In genomic region chr16:89742948-89743347, GRCh38 we compare ENCODE assay signal across 13 cellular contexts. TPM values are rescaled to one million over a fixed set of nuclear protein-coding genes. Genes with fewer than 3 reads are reported as not detected.
DNase-seq lines count a peak whose midpoint lies in the region; ATAC-seq, FAIRE-seq and TF ChIP-seq lines count a peak whose summit lies in the region.
"Had no signal": no experiment of that assay in that cellular context is flagged by ENCODE, and none has a peak within 500 bp of the region (broad histone marks: within the 10 kb centered on the region; RNA-seq: fewer than 3 reads in every experiment).

No MANE protein-coding gene starts in this region.

- ATAC-seq in CD4-positive, CD25-positive, alpha-beta regulatory T cell (ENCODE audit: low read depth in 2 of 2): no peak
- ATAC-seq in activated naive CD8-positive, alpha-beta T cell treated with anti-CD3 and anti-CD28 coated beads, Interleukin-2, amount 10 ng/mL, durations not matched to agents 7 days and 5 days (ENCODE audit: low read depth): no peak
- ATAC-seq in natural killer cell: peak in 1 of 3 donors; percentile 17
- ATAC-seq: heart right ventricle had no signal

- no peaks in the 10 kb centered on the region for H3K27me3 Mint-ChIP-seq in CD4-positive, CD25-positive, alpha-beta regulatory T cell
- no peaks in the 10 kb centered on the region for H3K27me3 Mint-ChIP-seq in activated naive CD8-positive, alpha-beta T cell treated with anti-CD3 and anti-CD28 coated beads, Interleukin-2, amount 10 ng/mL, durations not matched to agents 7 days and 5 days
- H3K27me3 Mint-ChIP-seq in natural killer cell (ENCODE audit: low read depth in 2 of 2): no peaks in the 10 kb centered on the region

- H3K27me3 ChIP-seq in CD4-positive, CD25-positive, alpha-beta regulatory T cell (ENCODE audit: control insufficient read depth, insufficient read depth, low read length): no peaks in the 10 kb centered on the region
- H3K27me3 ChIP-seq: heart right ventricle had no signal

- peaks cover under 1% of the 10 kb centered on the region for H3K36me3 Mint-ChIP-seq in CD4-positive, CD25-positive, alpha-beta regulatory T cell
- peaks cover 24% of the 10 kb centered on the region for H3K36me3 Mint-ChIP-seq in activated naive CD8-positive, alpha-beta T cell treated with anti-CD3 and anti-CD28 coated beads, Interleukin-2, amount 10 ng/mL, durations not matched to agents 7 days and 5 days
- no peaks in the 10 kb centered on the region for H3K36me3 Mint-ChIP-seq in natural killer cell

- no peaks in the 10 kb centered on the region for H3K9me3 Mint-ChIP-seq in CD4-positive, CD25-positive, alpha-beta regulatory T cell
- no peaks in the 10 kb centered on the region for H3K9me3 Mint-ChIP-seq in activated naive CD8-positive, alpha-beta T cell treated with anti-CD3 and anti-CD28 coated beads, Interleukin-2, amount 10 ng/mL, durations not matched to agents 7 days and 5 days
- H3K9me3 Mint-ChIP-seq in natural killer cell: no peaks in the 10 kb centered on the region

- POLR2A ChIA-PET in activated naive CD8-positive, alpha-beta T cell treated with anti-CD3 and anti-CD28 coated beads, Interleukin-2, amount 10 ng/mL, durations not matched to agents 7 days and 5 days (lab: Charles Lee): interaction anchor here (0.7 to 5.5 kb wide), 3 partner anchors 18 to 322 kb away, joined by 3 to 33 read pairs (median 3); no protein-coding TSS in a partner anchor

- H3K4me1 Mint-ChIP-seq in CD4-positive, CD25-positive, alpha-beta regulatory T cell: peaks cover 0 to 22% (median 4%) of the 10 kb centered on the region in 4 donors
- H3K4me1 Mint-ChIP-seq in activated naive CD8-positive, alpha-beta T cell treated with anti-CD3 and anti-CD28 coated beads, Interleukin-2, amount 10 ng/mL, durations not matched to agents 7 days and 5 days: peaks cover 5% of the 10 kb centered on the region
- H3K4me1 Mint-ChIP-seq in natural killer cell: peaks cover 13 to 25% of the 10 kb centered on the region in 2 donors

- H3K9me3 ChIP-seq in CD4-positive, CD25-positive, alpha-beta regulatory T cell (ENCODE audit: control insufficient read depth in 2 of 2, low read length in 2 of 2): no peaks in the 10 kb centered on the region
- H3K9me3 ChIP-seq: heart right ventricle had no signal

- no peak overlapping the region for H3K4me3 Mint-ChIP-seq in CD4-positive, CD25-positive, alpha-beta regulatory T cell
- no peak overlapping the region for H3K4me3 Mint-ChIP-seq in activated naive CD8-positive, alpha-beta T cell treated with anti-CD3 and anti-CD28 coated beads, Interleukin-2, amount 10 ng/mL, durations not matched to agents 7 days and 5 days
- no peak overlapping the region for H3K4me3 Mint-ChIP-seq in natural killer cell

- H3K27ac Mint-ChIP-seq in CD4-positive, CD25-positive, alpha-beta regulatory T cell: peak overlapping the region; percentile 71 to 89 (median 88)
- peak overlapping the region; percentile 69 for H3K27ac Mint-ChIP-seq in activated naive CD8-positive, alpha-beta T cell treated with anti-CD3 and anti-CD28 coated beads, Interleukin-2, amount 10 ng/mL, durations not matched to agents 7 days and 5 days
- peak overlapping the region; percentile 59 to 67 for H3K27ac Mint-ChIP-seq in natural killer cell

- intact Hi-C loops in natural killer cell (cut with micrococcal nuclease): no loop called here

- TF ChIP-seq POLR2A in GM12891 (IDR thresholded peaks at IDR 0.05; ENCODE audit: low read depth, low read length): 0 out of 2 replicates have a peak, but pooled peaks have one; percentile 33

- H3K4me3 ChIP-seq in CD4-positive, CD25-positive, alpha-beta regulatory T cell (ENCODE audit: low read depth, low read length): no peak overlapping the region
- H3K4me3 ChIP-seq: heart right ventricle had no signal

- no peak for TF ChIP-seq CTCF in natural killer cell (IDR thresholded peaks at IDR 0.05)

- H3K36me3 ChIP-seq in CD4-positive, CD25-positive, alpha-beta regulatory T cell (ENCODE audit: control insufficient read depth, insufficient read depth, low read length): peaks cover 55% of the 10 kb centered on the region

- FAIRE-seq in GM12891 (lab: Jason Lieb, UNC): no peak
- FAIRE-seq: urothelium cell line had no signal

- H3K4me1 ChIP-seq in CD4-positive, CD25-positive, alpha-beta regulatory T cell (ENCODE audit: control insufficient read depth, insufficient read depth, low read length, poor library complexity, severe bottlenecking): no peaks in the 10 kb centered on the region
- H3K4me1 ChIP-seq: heart right ventricle had no signal

- H3K27ac ChIP-seq in CD4-positive, CD25-positive, alpha-beta regulatory T cell (ENCODE audit: insufficient read depth, low read length, poor library complexity, severe bottlenecking): no peak overlapping the region
- H3K27ac ChIP-seq: C4-2B, heart right ventricle had no signal

- no peak for DNase-seq in CD4-positive, CD25-positive, alpha-beta regulatory T cell
- DNase-seq in GM12891 (ENCODE audit: insufficient read length, low spot score): no peak
- no peak for DNase-seq in activated naive CD8-positive, alpha-beta T cell treated with anti-CD3 and anti-CD28 coated beads, Interleukin-2, amount 10 ng/mL, durations not matched to agents 7 days and 5 days
- DNase-seq in natural killer cell: no peak
- no peak for DNase-seq in Kasumi-1 (lab: John Stamatoyannopoulos, UW)
- DNase-seq in T1000 (lab: John Stamatoyannopoulos, UW): no peak
- DNase-seq in NCI-H345 (lab: John Stamatoyannopoulos, UW): no peak
- DNase-seq: activated CD4-positive, alpha-beta T cell treated with anti-CD3 and anti-CD28 coated beads for 48 hours; heart right ventricle; kidney glomerular epithelial cell; NCI-H446 had no signal

TF ChIP-seq in GM12891, 5 proteins besides CTCF, POLR2A, EP300 and RAD21:
- TF ChIP-seq TAF1 (IDR thresholded peaks at IDR 0.05; ENCODE audit: low read depth, low read length): no peak
- TF ChIP-seq PAX5 (IDR thresholded peaks at IDR 0.05; ENCODE audit: insufficient read depth, low read length, severe bottlenecking): no peak
- peak; percentile 52; the same call in 1 of the 2 replicates for TF ChIP-seq POLR2AphosphoS5 (IDR thresholded peaks at IDR 0.05; ENCODE audit: low read depth, low read length)
- no peak for TF ChIP-seq POU2F2 (IDR thresholded peaks at IDR 0.05; ENCODE audit: low read depth, low read length)
- TF ChIP-seq SPI1 (IDR thresholded peaks at IDR 0.05; ENCODE audit: low read depth, low read length): no peak

RNA-seq across cellular contexts. Expression of gene ZNF276, which starts 21.6 kb away (rescaled TPM):
- 108 TPM for total RNA-seq in CD4-positive, CD25-positive, alpha-beta regulatory T cell
- polyA plus RNA-seq in CD4-positive, CD25-positive, alpha-beta regulatory T cell: 10 to 100 TPM; 15.5 to 20.9 (median 19.7) TPM
- 15.1 TPM for polyA plus RNA-seq in GM12891 (2012; ENCODE audit: low read depth, missing spikeins)
- 100 to 1,000 TPM in 1 of 2 experiments, 10 to 100 TPM in 1; 98.0 to 107 TPM for total RNA-seq in activated naive CD8-positive, alpha-beta T cell treated with anti-CD3 and anti-CD28 coated beads, Interleukin-2, amount 10 ng/mL, durations not matched to agents 7 days and 5 days
- 100 to 1,000 TPM; 146 to 206 (median 186) TPM for total RNA-seq in natural killer cell

RNA-seq across cellular contexts. Expression of gene VPS9D1, which starts 22.2 kb away (rescaled TPM):
- total RNA-seq in CD4-positive, CD25-positive, alpha-beta regulatory T cell: 22.0 TPM
- under 1 TPM; 0.13 to 0.41 (median 0.34) TPM for polyA plus RNA-seq in CD4-positive, CD25-positive, alpha-beta regulatory T cell
- 2.4 TPM for polyA plus RNA-seq in GM12891 (2012; ENCODE audit: low read depth, missing spikeins)
- 10 to 100 TPM; 10.3 to 12.8 TPM for total RNA-seq in activated naive CD8-positive, alpha-beta T cell treated with anti-CD3 and anti-CD28 coated beads, Interleukin-2, amount 10 ng/mL, durations not matched to agents 7 days and 5 days
- total RNA-seq in natural killer cell: 10 to 100 TPM; 31.7 to 43.0 (median 35.4) TPM

RNA-seq across cellular contexts. Expression of gene SPATA2L, which starts 41.4 kb away (rescaled TPM):
- 15.6 TPM for total RNA-seq in CD4-positive, CD25-positive, alpha-beta regulatory T cell
- 1 to 10 TPM; 5.6 to 8.8 (median 8.1) TPM for polyA plus RNA-seq in CD4-positive, CD25-positive, alpha-beta regulatory T cell
- 4.0 TPM for polyA plus RNA-seq in GM12891 (2012; ENCODE audit: low read depth, missing spikeins)
- 1 to 10 TPM; 7.6 to 8.0 TPM for total RNA-seq in activated naive CD8-positive, alpha-beta T cell treated with anti-CD3 and anti-CD28 coated beads, Interleukin-2, amount 10 ng/mL, durations not matched to agents 7 days and 5 days
- total RNA-seq in natural killer cell: 10 to 100 TPM; 23.1 to 37.9 (median 24.0) TPM

RNA-seq across cellular contexts. Expression of gene CDK10, which starts 56.5 kb away (rescaled TPM):
- 97.5 TPM for total RNA-seq in CD4-positive, CD25-positive, alpha-beta regulatory T cell
- 10 to 100 TPM; 20.5 to 28.0 (median 22.8) TPM for polyA plus RNA-seq in CD4-positive, CD25-positive, alpha-beta regulatory T cell
- polyA plus RNA-seq in GM12891 (2012; ENCODE audit: low read depth, missing spikeins): 28.9 TPM
- 100 to 1,000 TPM; 103 to 104 TPM for total RNA-seq in activated naive CD8-positive, alpha-beta T cell treated with anti-CD3 and anti-CD28 coated beads, Interleukin-2, amount 10 ng/mL, durations not matched to agents 7 days and 5 days
- total RNA-seq in natural killer cell: 100 to 1,000 TPM; 102 to 123 (median 114) TPM
